5 cellular contexts compared by ENCODE assay signal in the genomic region with DNA sequence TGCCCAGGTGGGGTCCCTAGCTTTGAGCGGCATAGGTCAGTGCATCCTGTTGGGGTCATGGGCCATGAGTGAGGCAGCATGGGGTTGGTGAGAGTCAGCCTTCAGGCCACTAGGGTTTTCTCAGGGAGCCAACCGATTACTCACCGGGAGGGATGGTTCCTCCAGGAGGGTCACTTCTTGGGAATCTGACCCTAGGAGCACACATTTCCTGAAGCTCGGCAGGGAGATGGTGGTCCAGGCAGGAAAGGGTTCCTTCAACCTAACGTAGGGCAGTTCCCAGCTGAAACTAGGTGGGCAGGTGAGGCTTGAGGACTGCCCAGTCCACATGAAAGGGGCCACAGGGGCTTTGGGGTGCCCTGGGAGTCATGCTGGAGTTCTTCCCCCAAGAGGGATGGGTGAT.
"Had no signal": no experiment of that assay in that cellular context is flagged by ENCODE, and none has a peak within 500 bp of the region (broad histone marks: within the 10 kb centered on the region; RNA-seq: fewer than 3 reads in every experiment).

No MANE protein-coding gene starts in this region.

- H3K4me3 ChIP-seq: K562 had no signal

- ATAC-seq: HepG2, K562 had no signal

- H3K27ac ChIP-seq: HL-60 had no signal

- DNase-seq: IMR-90, KBM-7 had no signal
